15 cellular contexts compared by ENCODE assay signal in the genomic region with DNA sequence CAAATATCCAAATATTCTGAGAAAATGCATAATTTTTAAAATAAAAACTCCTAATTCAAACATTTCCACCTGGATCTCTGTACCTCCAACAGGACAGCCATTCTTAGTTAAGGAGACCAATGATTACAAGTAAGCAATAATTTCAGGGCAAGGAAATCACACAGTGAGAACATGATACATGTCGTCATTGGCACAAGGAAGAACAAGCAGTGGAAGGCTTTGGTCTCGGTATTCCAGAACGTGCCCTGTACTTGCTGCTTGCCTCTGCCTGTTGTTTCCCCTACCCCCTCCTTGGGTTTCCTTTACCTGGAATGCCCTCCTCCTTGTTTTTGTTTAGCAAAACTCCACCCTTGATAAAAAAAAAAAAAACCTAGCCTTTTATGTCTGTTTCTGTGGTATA.
A peak's percentile ranks its signal among the peaks of the same experiment; 100 is the strongest.
DNase-seq lines count a peak whose midpoint lies in the region; ATAC-seq and TF ChIP-seq lines count a peak whose summit lies in the region.
"Had no signal": no experiment of that assay in that cellular context is flagged by ENCODE, and none has a peak within 500 bp of the region (broad histone marks: within the 10 kb centered on the region; RNA-seq: fewer than 3 reads in every experiment).

No MANE protein-coding gene starts in this region.

- peak; percentile 46 to 71 (median 68) for ATAC-seq in psoas muscle
- no peak for ATAC-seq in GM19467 (IDR thresholded peaks at IDR 0.05; ENCODE audit: unreplicated experiment)

- intact Hi-C loops in psoas muscle (cut with DNase I) = no loop called here

- H3K4me3 ChIP-seq in epithelial cell of esophagus (ENCODE audit: low read length) = no peak overlapping the region
- no peak overlapping the region for H3K4me3 ChIP-seq in psoas muscle
- H3K4me3 ChIP-seq: BLaER1 had no signal

- no peak for TF ChIP-seq CTCF in epithelial cell of esophagus (IDR thresholded peaks at IDR 0.05; ENCODE audit: insufficient read depth, low read depth, low read length, missing control alignments)
- no peak for TF ChIP-seq CTCF in psoas muscle (IDR thresholded peaks at IDR 0.05)

- peaks cover 45% of the 10 kb centered on the region for H3K4me1 ChIP-seq in psoas muscle
- H3K4me1 ChIP-seq: BLaER1 had no signal

- peak; percentile 61 for DNase-seq in NCI-H2171 treated with DMSO at 0.1 percent for 48 hours (lab: John Stamatoyannopoulos, UW)
- DNase-seq in NCI-H2171 (lab: John Stamatoyannopoulos, UW) = no peak
- peak; percentile 18 for DNase-seq in NCI-H69 (lab: John Stamatoyannopoulos, UW)
- DNase-seq in epithelial cell of esophagus (ENCODE audit: low read depth) = peak; percentile 8
- DNase-seq in psoas muscle = no peak
- DNase-seq in COR-L47 (lab: John Stamatoyannopoulos, UW) = no peak
- DNase-seq in activated CD8-positive, alpha-beta memory T cell treated with anti-CD3 and anti-CD28 coated beads, Interleukin-2, amount 50 U/mL, for 4 hours = no peak
- DNase-seq: 8988T; Calu3; CD4-positive, alpha-beta memory T cell; DMS79 treated with DMSO at 0.1 percent for 48 hours; GF-D8; H9 had no signal

- no peaks in the 10 kb centered on the region for H3K36me3 ChIP-seq in psoas muscle (ENCODE audit: insufficient read depth in 1 of 2, low read depth in 1 of 2)
- H3K36me3 ChIP-seq: BLaER1 had no signal

- H3K9me3 ChIP-seq in psoas muscle = no peaks in the 10 kb centered on the region
- H3K9me3 ChIP-seq: BLaER1 had no signal

- H3K27ac ChIP-seq in psoas muscle = no peak overlapping the region
- H3K27ac ChIP-seq: BLaER1 had no signal

- WGBS in psoas muscle, 3 donors = 30 to 53% (median 32%) methylated on average over 3 of the region's 3 CpGs

- no peaks in the 10 kb centered on the region for H3K27me3 ChIP-seq in psoas muscle (ENCODE audit: insufficient read depth in 3 of 3, low read length in 2 of 3)
- H3K27me3 ChIP-seq: BLaER1 had no signal

Comparison
In these comparisons a context has a peak if more than half of its experiments do, and no peak if none do; other contexts are left out.
1. DNase-seq: peak in NCI-H2171 treated with DMSO at 0.1 percent for 48 hours (single experiment), NCI-H69 (single experiment) and epithelial cell of esophagus (single experiment); none in NCI-H2171 (single experiment), psoas muscle (0 of 2), COR-L47 (single experiment) and activated CD8-positive, alpha-beta memory T cell treated with anti-CD3 and anti-CD28 coated beads, Interleukin-2, amount 50 U/mL, for 4 hours (single experiment).